12 cellular contexts compared by ENCODE assay signal in genomic region chr17:18525015-18525414, GRCh38. TPM values are rescaled to one million over a fixed set of nuclear protein-coding genes. Genes with fewer than 3 reads are reported as not detected.
"Had no signal": no experiment of that assay in that cellular context is flagged by ENCODE, and none has a peak within 500 bp of the region (broad histone marks: within the 10 kb centered on the region; RNA-seq: fewer than 3 reads in every experiment).

No MANE protein-coding gene starts in this region.

RNA-seq across cellular contexts. Expression of gene LGALS9C, which starts 48.4 kb away (rescaled TPM):
- total RNA-seq: kidney; left ventricle myocardium superior; lung microvascular endothelial cell; mesenteric fat pad; naive thymus-derived CD8-positive, alpha-beta T cell; neural crest cell; osteoblast; subcutaneous adipose tissue; thoracic aorta; ureter; uterus had no signal
- polyA plus RNA-seq: naive thymus-derived CD8-positive, alpha-beta T cell; right cardiac atrium had no signal
